14 cellular contexts compared by ENCODE assay signal in genomic region chr12:50862316-50862715, GRCh38. TPM values are rescaled to one million over a fixed set of nuclear protein-coding genes. Genes with fewer than 3 reads are reported as not detected.
DNase-seq lines count a peak whose midpoint lies in the region; ATAC-seq and TF ChIP-seq lines count a peak whose summit lies in the region.
"Had no signal": no experiment of that assay in that cellular context is flagged by ENCODE, and none has a peak within 500 bp of the region (broad histone marks: within the 10 kb centered on the region; RNA-seq: fewer than 3 reads in every experiment).

No MANE protein-coding gene starts in this region.

- no peaks in the 10 kb centered on the region for H3K9me3 ChIP-seq in mucosa of descending colon

- H3K36me3 Mint-ChIP-seq in activated naive CD4-positive, alpha-beta T cell treated with anti-CD3 and anti-CD28 coated beads, Interleukin-2, amount 50 U/mL, for 72 hours = peaks cover 10 to 20% of the 10 kb centered on the region in 2 donors

- H3K4me3 ChIP-seq in cardiac fibroblast (replicated peaks in 1 of 2; ENCODE audit: low read depth in 2 of 2, low read length in 2 of 2) (no peak overlapping the region), mucosa of descending colon (no peak overlapping the region)
- H3K4me3 ChIP-seq: stomach had no signal

- no peaks in the 10 kb centered on the region for H3K36me3 ChIP-seq in mucosa of descending colon (ENCODE audit: low read depth)
- H3K36me3 ChIP-seq: stomach had no signal

- peaks cover 7 to 18% of the 10 kb centered on the region in 2 donors for H3K9me3 Mint-ChIP-seq in activated naive CD4-positive, alpha-beta T cell treated with anti-CD3 and anti-CD28 coated beads, Interleukin-2, amount 50 U/mL, for 72 hours

- ATAC-seq in mucosa of descending colon (peak; percentile 50), HG02759 (IDR thresholded peaks at IDR 0.05; ENCODE audit: unreplicated experiment) (no peak), GM21447 (IDR thresholded peaks at IDR 0.05; ENCODE audit: unreplicated experiment) (no peak)
- ATAC-seq in activated naive CD4-positive, alpha-beta T cell treated with anti-CD3 and anti-CD28 coated beads, Interleukin-2, amount 50 U/mL, for 72 hours = no peak

- TF ChIP-seq CTCF in cardiac fibroblast (IDR thresholded peaks at IDR 0.05; ENCODE audit: low read depth, low read length) (no peak), mucosa of descending colon (IDR thresholded peaks at IDR 0.05) (no peak)

- no peaks in the 10 kb centered on the region for H3K4me1 ChIP-seq in mucosa of descending colon (ENCODE audit: low read depth)
- H3K4me1 ChIP-seq: stomach had no signal

- intact Hi-C loops in mucosa of descending colon (cut with DNase I, micrococcal nuclease) = no loop called here

- no peak overlapping the region for H3K27ac Mint-ChIP-seq in activated naive CD4-positive, alpha-beta T cell treated with anti-CD3 and anti-CD28 coated beads, Interleukin-2, amount 50 U/mL, for 72 hours
- H3K27ac Mint-ChIP-seq: activated naive CD8-positive, alpha-beta T cell; mesothelial cell of epicardium had no signal

- DNase-seq in EL (peak; percentile 68), NCI-H460 (ENCODE audit: extremely low read depth, low read depth) (peak; percentile 8), cardiac fibroblast (ENCODE audit: low read depth in 2 of 2) (peak; percentile 64 to 69), mucosa of descending colon (no peak), NCI-H526 treated with DMSO at 0.1 percent for 48 hours (lab: John Stamatoyannopoulos, UW) (no peak)
- DNase-seq in activated naive CD4-positive, alpha-beta T cell treated with anti-CD3 and anti-CD28 coated beads, Interleukin-2, amount 50 U/mL, for 72 hours (ENCODE audit: low spot score in 2 of 2) = no peak
- DNase-seq: hippocampal formation, retina, stomach had no signal

RNA-seq across cellular contexts. Expression of gene TMPRSS12, which starts 19.6 kb away (rescaled TPM):
- total RNA-seq in NCI-H460 (2014; rRNA removed; shearing (Covaris generic)) = not detected in 2 replicates
- polyA plus RNA-seq in NCI-H460 (2014; cell fraction: nucleus; rRNA removed) = not detected in 2 replicates
- not detected for total RNA-seq in mucosa of descending colon
- not detected for total RNA-seq in activated naive CD4-positive, alpha-beta T cell treated with anti-CD3 and anti-CD28 coated beads, Interleukin-2, amount 50 U/mL, for 72 hours
- total RNA-seq: H1, mesothelial cell of epicardium, stomach had no signal
- polyA plus RNA-seq: H1, stomach had no signal

Comparison
In these comparisons a context has a peak if more than half of its experiments do, and no peak if none do; other contexts are left out.
1. DNase-seq: peak in EL (single experiment), NCI-H460 (single experiment) and cardiac fibroblast (2 of 2); none in mucosa of descending colon (0 of 3), activated naive CD4-positive, alpha-beta T cell treated with anti-CD3 and anti-CD28 coated beads, Interleukin-2, amount 50 U/mL, for 72 hours (0 of 2) and NCI-H526 treated with DMSO at 0.1 percent for 48 hours (single experiment).